In genomic region chr11:58495906-58496305, GRCh38 we compare ENCODE assay signal across 18 cellular contexts. TPM values are rescaled to one million over a fixed set of nuclear protein-coding genes. Genes with fewer than 3 reads are reported as not detected.
DNase-seq lines count a peak whose midpoint lies in the region; ATAC-seq and TF ChIP-seq lines count a peak whose summit lies in the region.
"Had no signal": no experiment of that assay in that cellular context is flagged by ENCODE, and none has a peak within 500 bp of the region (broad histone marks: within the 10 kb centered on the region; RNA-seq: fewer than 3 reads in every experiment).

No MANE protein-coding gene starts in this region.

- no peaks in the 10 kb centered on the region for H3K9me3 ChIP-seq in MM.1S (replicated peaks; ENCODE audit: insufficient read depth, low read length)
- H3K9me3 ChIP-seq: pancreas, upper lobe of left lung had no signal

- H3K4me3 ChIP-seq in MM.1S (ENCODE audit: low read length) = no peak overlapping the region
- H3K4me3 ChIP-seq: pancreas, upper lobe of left lung had no signal

- no peaks in the 10 kb centered on the region for H4K20me1 ChIP-seq in MM.1S (ENCODE audit: insufficient read depth, low read length)

- H3K27ac ChIP-seq in MM.1S (ENCODE audit: low read length) = no peak overlapping the region
- H3K27ac ChIP-seq: pancreas, upper lobe of left lung had no signal

- no peaks in the 10 kb centered on the region for H3K36me3 ChIP-seq in MM.1S (replicated peaks; ENCODE audit: insufficient read depth, low read length)
- H3K36me3 ChIP-seq: pancreas, upper lobe of left lung had no signal

- peak overlapping the region; percentile 38; the same call in 1 of the 2 replicates for H3K4me2 ChIP-seq in MM.1S (ENCODE audit: low read depth, low read length)

- no peak overlapping the region for H3K9ac ChIP-seq in MM.1S (ENCODE audit: low read length)

- H3K4me1 ChIP-seq in MM.1S (ENCODE audit: low read length) = peaks cover 15% of the 10 kb centered on the region
- H3K4me1 ChIP-seq: pancreas, upper lobe of left lung had no signal

- peak overlapping the region; percentile 8 for H3K27ac Mint-ChIP-seq in activated naive CD8-positive, alpha-beta T cell
- no peak overlapping the region for H3K27ac Mint-ChIP-seq in activated naive CD8-positive, alpha-beta T cell treated with anti-CD3 and anti-CD28 coated beads for 36 hours
- peak overlapping the region; percentile 65 for H3K27ac Mint-ChIP-seq in stimulated activated memory B cell treated with anti-CD40 and anti-IgM and Interleukin-4, amounts not matched to agents 10 μg/mL and 1 μg/mL and 100 μg/mL, for 72 hours
- H3K27ac Mint-ChIP-seq: activated CD4-positive, alpha-beta T cell treated with anti-CD3 and anti-CD28 coated beads for 36 hours had no signal

- no peaks in the 10 kb centered on the region for H3K9me3 Mint-ChIP-seq in activated naive CD8-positive, alpha-beta T cell (ENCODE audit: low read depth)
- H3K9me3 Mint-ChIP-seq in activated naive CD8-positive, alpha-beta T cell treated with anti-CD3 and anti-CD28 coated beads for 36 hours = peaks cover 1% of the 10 kb centered on the region
- H3K9me3 Mint-ChIP-seq in stimulated activated memory B cell treated with anti-CD40 and anti-IgM and Interleukin-4, amounts not matched to agents 10 μg/mL and 1 μg/mL and 100 μg/mL, for 72 hours = no peaks in the 10 kb centered on the region
- H3K9me3 Mint-ChIP-seq: CD8-positive, alpha-beta memory T cell had no signal

- H2AFZ ChIP-seq in MM.1S (ENCODE audit: low read length) = no peak overlapping the region

- peaks cover 9% of the 10 kb centered on the region for H3K36me3 Mint-ChIP-seq in activated naive CD8-positive, alpha-beta T cell
- H3K36me3 Mint-ChIP-seq in activated naive CD8-positive, alpha-beta T cell treated with anti-CD3 and anti-CD28 coated beads for 36 hours = peaks cover 27% of the 10 kb centered on the region
- H3K36me3 Mint-ChIP-seq in stimulated activated memory B cell treated with anti-CD40 and anti-IgM and Interleukin-4, amounts not matched to agents 10 μg/mL and 1 μg/mL and 100 μg/mL, for 72 hours = peaks cover 41% of the 10 kb centered on the region

- no peaks in the 10 kb centered on the region for H3K79me2 ChIP-seq in MM.1S (ENCODE audit: low read length)

- no peaks in the 10 kb centered on the region for H3K9me2 ChIP-seq in MM.1S (replicated peaks; ENCODE audit: insufficient read depth, low read length)

- no peak for DNase-seq in activated naive CD8-positive, alpha-beta T cell treated with anti-CD3 and anti-CD28 coated beads for 36 hours
- DNase-seq in MM.1S = peak; percentile 11
- no peak for DNase-seq in stimulated activated naive CD4-positive, alpha-beta T cell treated with Interleukin-2 at 50 U/mL for 16 hours (lab: John Stamatoyannopoulos, UW)
- DNase-seq in germinal center (ENCODE audit: low spot score) = no peak
- DNase-seq: 8988T; activated CD4-positive, alpha-beta T cell treated with anti-CD3 and anti-CD28 coated beads for 36 hours; activated T-cell treated with anti-CD3 and anti-CD28 coated beads, Interleukin-2, amount 50 U/mL, for 48 hours; CD8-positive, alpha-beta memory T cell; GDM1; pancreas; SW 1271; upper lobe of left lung had no signal

- H3F3A ChIP-seq in MM.1S (ENCODE audit: insufficient read depth, low read length) = no peaks in the 10 kb centered on the region

- H3K4me3 Mint-ChIP-seq in activated naive CD8-positive, alpha-beta T cell = no peak overlapping the region
- H3K4me3 Mint-ChIP-seq in activated naive CD8-positive, alpha-beta T cell treated with anti-CD3 and anti-CD28 coated beads for 36 hours = no peak overlapping the region
- no peak overlapping the region for H3K4me3 Mint-ChIP-seq in stimulated activated memory B cell treated with anti-CD40 and anti-IgM and Interleukin-4, amounts not matched to agents 10 μg/mL and 1 μg/mL and 100 μg/mL, for 72 hours
- H3K4me3 Mint-ChIP-seq: activated CD4-positive, alpha-beta T cell treated with anti-CD3 and anti-CD28 coated beads for 36 hours; CD8-positive, alpha-beta memory T cell had no signal

- no peaks in the 10 kb centered on the region for H3K27me3 ChIP-seq in MM.1S (replicated peaks; ENCODE audit: insufficient read depth, low read length)
- H3K27me3 ChIP-seq: pancreas, upper lobe of left lung had no signal

- ATAC-seq in HG02678 (IDR thresholded peaks at IDR 0.05; ENCODE audit: unreplicated experiment) (peak; percentile 58), GM18519 (IDR thresholded peaks at IDR 0.05; ENCODE audit: low FRiP score, unreplicated experiment) (no peak)
- no peak for ATAC-seq in stimulated activated memory B cell treated with anti-CD40 and anti-IgM and Interleukin-4, amounts not matched to agents 10 μg/mL and 1 μg/mL and 100 μg/mL, for 72 hours
- ATAC-seq: activated CD4-positive, alpha-beta T cell treated with anti-CD3 and anti-CD28 coated beads for 36 hours; pancreas had no signal

- TF ChIP-seq CTCF in MM.1S (IDR thresholded peaks at IDR 0.05; ENCODE audit: low read length) = peak; percentile 22; the same call in 1 of the 2 replicates

- no peaks in the 10 kb centered on the region for H3K27me3 Mint-ChIP-seq in activated naive CD8-positive, alpha-beta T cell
- no peaks in the 10 kb centered on the region for H3K27me3 Mint-ChIP-seq in activated naive CD8-positive, alpha-beta T cell treated with anti-CD3 and anti-CD28 coated beads for 36 hours
- H3K27me3 Mint-ChIP-seq in stimulated activated memory B cell treated with anti-CD40 and anti-IgM and Interleukin-4, amounts not matched to agents 10 μg/mL and 1 μg/mL and 100 μg/mL, for 72 hours = no peaks in the 10 kb centered on the region
- H3K27me3 Mint-ChIP-seq: activated CD4-positive, alpha-beta T cell treated with anti-CD3 and anti-CD28 coated beads for 36 hours; CD8-positive, alpha-beta memory T cell had no signal

- H3K4me1 Mint-ChIP-seq in activated naive CD8-positive, alpha-beta T cell (ENCODE audit: low read depth) = peaks cover 55% of the 10 kb centered on the region
- H3K4me1 Mint-ChIP-seq in activated naive CD8-positive, alpha-beta T cell treated with anti-CD3 and anti-CD28 coated beads for 36 hours = peaks cover 48% of the 10 kb centered on the region
- peaks cover 14% of the 10 kb centered on the region for H3K4me1 Mint-ChIP-seq in stimulated activated memory B cell treated with anti-CD40 and anti-IgM and Interleukin-4, amounts not matched to agents 10 μg/mL and 1 μg/mL and 100 μg/mL, for 72 hours

RNA-seq across cellular contexts. Expression of gene OR5B21, which starts 12.0 kb away (rescaled TPM):
- not detected for total RNA-seq in activated naive CD8-positive, alpha-beta T cell treated with anti-CD3 and anti-CD28 coated beads for 36 hours
- total RNA-seq: M059J, pancreas, upper lobe of left lung had no signal

RNA-seq across cellular contexts. Expression of gene OR5B12, which starts 53.9 kb away (rescaled TPM):
- total RNA-seq in activated naive CD8-positive, alpha-beta T cell treated with anti-CD3 and anti-CD28 coated beads for 36 hours = not detected
- total RNA-seq: activated CD4-positive, alpha-beta T cell treated with anti-CD3 and anti-CD28 coated beads for 36 hours; M059J; OCI-LY7; pancreas; upper lobe of left lung had no signal
